ENCODE assay signal across 24 cellular contexts in genomic region chr5:82794876-82795275, GRCh38.
"Had no signal": no experiment of that assay in that cellular context is flagged by ENCODE, and none has a peak within 500 bp of the region (broad histone marks: within the 10 kb centered on the region; RNA-seq: fewer than 3 reads in every experiment).

No MANE protein-coding gene starts in this region.

- H3K4me1 Mint-ChIP-seq: activated B cell treated with CpG ODN at 0.5 μM for 24 hours; activated naive CD4-positive, alpha-beta T cell treated with anti-CD3 and anti-CD28 coated beads, Interleukin-2, amount 50 U/mL, for 24 hours; activated T-helper 17 cell treated with anti-CD3 and anti-CD28 coated beads, Interleukin-2, amount 50 U/mL, for 72 hours; central memory CD8-positive, alpha-beta T cell; natural killer cell; stimulated activated naive B cell treated with anti-CD40 and anti-IgM and Interleukin-4, amounts not matched to agents 10 μg/mL and 1 μg/mL and 100 μg/mL, for 72 hours had no signal

- H3K9me3 Mint-ChIP-seq: activated B cell treated with CpG ODN at 0.5 μM for 24 hours; activated naive CD4-positive, alpha-beta T cell treated with anti-CD3 and anti-CD28 coated beads, Interleukin-2, amount 50 U/mL, for 24 hours; activated T-cell treated with anti-CD3 and anti-CD28 coated beads, Interleukin-2, amount 50 U/mL, for 4 hours; activated T-helper 17 cell treated with anti-CD3 and anti-CD28 coated beads, Interleukin-2, amount 50 U/mL, for 72 hours; central memory CD8-positive, alpha-beta T cell; natural killer cell had no signal

- ATAC-seq: activated CD8-positive, alpha-beta T cell treated with anti-CD3 and anti-CD28 coated beads for 36 hours; activated T-cell treated with anti-CD3 and anti-CD28 coated beads, Interleukin-2, amount 50 U/mL, for 4 hours; activated T-helper 17 cell treated with anti-CD3 and anti-CD28 coated beads, Interleukin-2, amount 50 U/mL, for 72 hours; left lung; lower lobe of right lung; natural killer cell; sciatic nerve; stimulated activated naive B cell treated with anti-CD40 and anti-IgM and Interleukin-4, amounts not matched to agents 10 μg/mL and 1 μg/mL and 100 μg/mL, for 72 hours had no signal

- H3K36me3 Mint-ChIP-seq: activated naive CD4-positive, alpha-beta T cell treated with anti-CD3 and anti-CD28 coated beads, Interleukin-2, amount 50 U/mL, for 24 hours; natural killer cell had no signal

- H3K27me3 Mint-ChIP-seq: activated B cell treated with CpG ODN at 0.5 μM for 24 hours; activated CD8-positive, alpha-beta T cell treated with anti-CD3 and anti-CD28 coated beads for 36 hours; dendritic cell treated with granulocyte-macrophage colony-stimulating factor and Interleukin-4, amounts not matched to agents 40 ng/mL and 50 ng/mL, for 4 days; stimulated activated naive B cell treated with anti-CD40 and anti-IgM and Interleukin-4, amounts not matched to agents 10 μg/mL and 1 μg/mL and 100 μg/mL, for 72 hours had no signal

- H3K27ac Mint-ChIP-seq: activated B cell treated with CpG ODN at 0.5 μM for 24 hours; activated CD8-positive, alpha-beta T cell treated with anti-CD3 and anti-CD28 coated beads for 36 hours; activated naive CD4-positive, alpha-beta T cell treated with anti-CD3 and anti-CD28 coated beads, Interleukin-2, amount 50 U/mL, for 24 hours; activated T-helper 17 cell treated with anti-CD3 and anti-CD28 coated beads, Interleukin-2, amount 50 U/mL, for 72 hours; dendritic cell treated with granulocyte-macrophage colony-stimulating factor and Interleukin-4, amounts not matched to agents 40 ng/mL and 50 ng/mL, for 4 days; natural killer cell; stimulated activated naive B cell treated with anti-CD40 and anti-IgM and Interleukin-4, amounts not matched to agents 10 μg/mL and 1 μg/mL and 100 μg/mL, for 72 hours had no signal

- DNase-seq: activated B cell treated with CpG ODN at 0.5 μM for 24 hours; activated CD4-positive, alpha-beta T cell treated with anti-CD3 and anti-CD28 coated beads, Interleukin-2, amount 50 U/mL, for 1 hour; activated CD8-positive, alpha-beta T cell treated with anti-CD3 and anti-CD28 coated beads for 36 hours; activated T-cell treated with anti-CD3 and anti-CD28 coated beads, Interleukin-2, amount 50 U/mL, for 4 hours; effector memory CD4-positive, alpha-beta T cell; erythroblast; head of caudate nucleus; kidney glomerular epithelial cell; left lung; lower lobe of right lung; natural killer cell; posterior cingulate gyrus; small intestine; stimulated activated CD4-positive, alpha-beta T cell treated with anti-CD3 and anti-CD28 coated beads, Interleukin-1b, Interleukin-23, amount 100 ng/mL, for 48 hours; stimulated activated CD4-positive, alpha-beta T cell treated with anti-CD3 and anti-CD28 coated beads, Interleukin-4, amount 100 ng/mL, for 4 hours; stimulated activated CD8-positive, alpha-beta memory T cell treated with anti-CD3 and anti-CD28 coated beads, Interleukin-4, amount 100 ng/mL, for 48 hours; stimulated activated naive B cell treated with anti-CD40 and anti-IgM and Interleukin-4, amounts not matched to agents 10 μg/mL and 1 μg/mL and 100 μg/mL, for 72 hours; T-helper 2 cell; tibial artery had no signal

- H3K4me3 Mint-ChIP-seq: activated B cell treated with CpG ODN at 0.5 μM for 24 hours; activated CD8-positive, alpha-beta T cell treated with anti-CD3 and anti-CD28 coated beads for 36 hours; activated naive CD4-positive, alpha-beta T cell treated with anti-CD3 and anti-CD28 coated beads, Interleukin-2, amount 50 U/mL, for 24 hours; activated T-cell treated with anti-CD3 and anti-CD28 coated beads, Interleukin-2, amount 50 U/mL, for 4 hours; activated T-helper 17 cell treated with anti-CD3 and anti-CD28 coated beads, Interleukin-2, amount 50 U/mL, for 72 hours; central memory CD8-positive, alpha-beta T cell; dendritic cell treated with granulocyte-macrophage colony-stimulating factor and Interleukin-4, amounts not matched to agents 40 ng/mL and 50 ng/mL, for 4 days; natural killer cell; stimulated activated naive B cell treated with anti-CD40 and anti-IgM and Interleukin-4, amounts not matched to agents 10 μg/mL and 1 μg/mL and 100 μg/mL, for 72 hours had no signal
